Comparison of ENCODE assay signal across 1 cellular context in genomic region chr15:80831192-80831591, GRCh38.
TF ChIP-seq lines count a peak whose summit lies in the region.

No MANE protein-coding gene starts in this region.

TF ChIP-seq in GM12878, 131 proteins besides CTCF, POLR2A, EP300 and RAD21:
- TF ChIP-seq GABPA (IDR thresholded peaks at IDR 0.05; ENCODE audit: low read depth) (no peak), RAD51 (IDR thresholded peaks at IDR 0.05) (peak; percentile 50; the same call in 1 of the 2 replicates)
